In genomic region chr4:172018358-172018757, GRCh38 we compare ENCODE assay signal across 1 cellular context.
TF ChIP-seq lines count a peak whose summit lies in the region.

No MANE protein-coding gene starts in this region.

TF ChIP-seq in GM23338, 12 proteins besides CTCF, POLR2A, EP300 and RAD21 (continued from another document):
- TF ChIP-seq ZNF462 (CRISPR knock-in tag; IDR thresholded peaks at IDR 0.05), result no peak
- no peak for TF ChIP-seq EZH2phosphoT487 (IDR thresholded peaks at IDR 0.05; ENCODE audit: unreplicated experiment)
- no peak for TF ChIP-seq ZNF331 (CRISPR knock-in tag; IDR thresholded peaks at IDR 0.05; ENCODE audit: low read depth)
- no peak for TF ChIP-seq NANOG (IDR thresholded peaks at IDR 0.05; ENCODE audit: borderline replicate concordance)
- TF ChIP-seq STAT1 (IDR thresholded peaks at IDR 0.05; ENCODE audit: unreplicated experiment), result no peak
- TF ChIP-seq EZH2 (IDR thresholded peaks at IDR 0.05; ENCODE audit: low read depth, unreplicated experiment), result no peak
- TF ChIP-seq ETS1 (IDR thresholded peaks at IDR 0.05), result no peak
